ENCODE assay signal across 16 cellular contexts in genomic region chr1:205582046-205582445, GRCh38. TPM values are rescaled to one million over a fixed set of nuclear protein-coding genes. Genes with fewer than 3 reads are reported as not detected.
DNase-seq lines count a peak whose midpoint lies in the region; ATAC-seq and TF ChIP-seq lines count a peak whose summit lies in the region.
"Had no signal": no experiment of that assay in that cellular context is flagged by ENCODE, and none has a peak within 500 bp of the region (broad histone marks: within the 10 kb centered on the region; RNA-seq: fewer than 3 reads in every experiment).

No MANE protein-coding gene starts in this region.

- H3K27ac Mint-ChIP-seq in activated CD8-positive, alpha-beta T cell treated with anti-CD3 and anti-CD28 coated beads, Interleukin-2, amount 10 ng/mL, durations not matched to agents 7 days and 5 days = peak overlapping the region; percentile 70
- no peak overlapping the region for H3K27ac Mint-ChIP-seq in activated CD8-positive, alpha-beta T cell treated with anti-CD3 and anti-CD28 coated beads for 36 hours
- no peak overlapping the region for H3K27ac Mint-ChIP-seq in activated B cell treated with CpG ODN at 0.5 μM for 24 hours
- peak overlapping the region; percentile 60 for H3K27ac Mint-ChIP-seq in stimulated activated effector memory CD8-positive, alpha-beta T cell treated with anti-CD3 and anti-CD28 coated beads, Interleukin-12 subunit alpha, Interleukin-12 subunit beta, amount 100 ng/mL, for 72 hours
- H3K27ac Mint-ChIP-seq: activated CD4-positive, alpha-beta T cell treated with anti-CD3 and anti-CD28 coated beads for 36 hours; CD14-positive monocyte; HFFc6 had no signal

- CTCF ChIA-PET in activated CD8-positive, alpha-beta T cell treated with anti-CD3 and anti-CD28 coated beads, Interleukin-2, amount 10 ng/mL, durations not matched to agents 7 days and 5 days (lab: Charles Lee) = interaction anchor here (1.0 to 2.5 kb wide), 3 partner anchors 10 to 77 kb away, joined by 3 to 21 read pairs (median 19); no protein-coding TSS in a partner anchor
- CTCF ChIA-PET in activated CD8-positive, alpha-beta T cell treated with anti-CD3 and anti-CD28 coated beads for 36 hours (lab: Charles Lee) = interaction anchor here (2.0 to 2.1 kb wide), 4 partner anchors 10 to 75 kb away, joined by 7 to 12 read pairs (median 10); partner anchors contain the start of gene ELK4
- CTCF ChIA-PET in activated B cell treated with CpG ODN at 0.5 μM for 24 hours (lab: Charles Lee) = interaction anchor here (1.2 kb wide), 1 partner anchor 9 kb away, joined by 3 read pairs; no protein-coding TSS in a partner anchor

- POLR2A ChIA-PET in activated CD8-positive, alpha-beta T cell treated with anti-CD3 and anti-CD28 coated beads, Interleukin-2, amount 10 ng/mL, durations not matched to agents 7 days and 5 days (lab: Charles Lee) = interaction anchor here (0.9 to 1.0 kb wide), 2 partner anchors 10 to 50 kb away, joined by 3 read pairs; no protein-coding TSS in a partner anchor
- POLR2A ChIA-PET in activated CD8-positive, alpha-beta T cell treated with anti-CD3 and anti-CD28 coated beads for 36 hours (lab: Charles Lee) = interaction anchor here (1.3 kb wide), 1 partner anchor 51 kb away, joined by 5 read pairs; no protein-coding TSS in a partner anchor
- POLR2A ChIA-PET in activated B cell treated with CpG ODN at 0.5 μM for 24 hours (lab: Charles Lee) = no interaction called here

- H3K9me3 Mint-ChIP-seq in activated CD8-positive, alpha-beta T cell treated with anti-CD3 and anti-CD28 coated beads, Interleukin-2, amount 10 ng/mL, durations not matched to agents 7 days and 5 days (ENCODE audit: insufficient read depth) = no peaks in the 10 kb centered on the region
- no peaks in the 10 kb centered on the region for H3K9me3 Mint-ChIP-seq in activated CD8-positive, alpha-beta T cell treated with anti-CD3 and anti-CD28 coated beads for 36 hours
- H3K9me3 Mint-ChIP-seq in activated B cell treated with CpG ODN at 0.5 μM for 24 hours = no peaks in the 10 kb centered on the region
- no peaks in the 10 kb centered on the region for H3K9me3 Mint-ChIP-seq in stimulated activated effector memory CD8-positive, alpha-beta T cell treated with anti-CD3 and anti-CD28 coated beads, Interleukin-12 subunit alpha, Interleukin-12 subunit beta, amount 100 ng/mL, for 72 hours
- H3K9me3 Mint-ChIP-seq: CD14-positive monocyte, HFFc6 had no signal

- peak; percentile 9 for ATAC-seq in activated CD8-positive, alpha-beta T cell treated with anti-CD3 and anti-CD28 coated beads, Interleukin-2, amount 10 ng/mL, durations not matched to agents 7 days and 5 days
- no peak for ATAC-seq in activated CD8-positive, alpha-beta T cell treated with anti-CD3 and anti-CD28 coated beads for 36 hours
- ATAC-seq in activated B cell treated with CpG ODN at 0.5 μM for 24 hours (ENCODE audit: low read depth) (peak; percentile 18), left colon (peak; percentile 50), GM21786 (IDR thresholded peaks at IDR 0.05; ENCODE audit: unreplicated experiment) (no peak)
- no peak for ATAC-seq in stimulated activated effector memory CD8-positive, alpha-beta T cell treated with anti-CD3 and anti-CD28 coated beads, Interleukin-12 subunit alpha, Interleukin-12 subunit beta, amount 100 ng/mL, for 72 hours

- H3K4me1 Mint-ChIP-seq in activated CD8-positive, alpha-beta T cell treated with anti-CD3 and anti-CD28 coated beads, Interleukin-2, amount 10 ng/mL, durations not matched to agents 7 days and 5 days (ENCODE audit: low read depth) = peaks cover 18% of the 10 kb centered on the region
- H3K4me1 Mint-ChIP-seq in activated CD8-positive, alpha-beta T cell treated with anti-CD3 and anti-CD28 coated beads for 36 hours (ENCODE audit: low read depth) = peaks cover 12% of the 10 kb centered on the region
- H3K4me1 Mint-ChIP-seq in activated B cell treated with CpG ODN at 0.5 μM for 24 hours = peaks cover 33% of the 10 kb centered on the region
- H3K4me1 Mint-ChIP-seq in stimulated activated effector memory CD8-positive, alpha-beta T cell treated with anti-CD3 and anti-CD28 coated beads, Interleukin-12 subunit alpha, Interleukin-12 subunit beta, amount 100 ng/mL, for 72 hours = peaks cover 13% of the 10 kb centered on the region
- H3K4me1 Mint-ChIP-seq: CD14-positive monocyte had no signal

- no peak for TF ChIP-seq CTCF in activated CD8-positive, alpha-beta T cell treated with anti-CD3 and anti-CD28 coated beads for 36 hours (IDR thresholded peaks at IDR 0.05)
- no peak for TF ChIP-seq CTCF in activated B cell treated with CpG ODN at 0.5 μM for 24 hours (IDR thresholded peaks at IDR 0.05)

- intact Hi-C loops in activated CD8-positive, alpha-beta T cell treated with anti-CD3 and anti-CD28 coated beads for 36 hours (cut with micrococcal nuclease) = no loop called here
- intact Hi-C loops in activated B cell treated with CpG ODN at 0.5 μM for 24 hours (cut with micrococcal nuclease) (no loop called here), left colon (cut with DNase I, micrococcal nuclease) (no loop called here)

- H3K4me3 Mint-ChIP-seq in activated CD8-positive, alpha-beta T cell treated with anti-CD3 and anti-CD28 coated beads, Interleukin-2, amount 10 ng/mL, durations not matched to agents 7 days and 5 days = no peak overlapping the region
- no peak overlapping the region for H3K4me3 Mint-ChIP-seq in activated CD8-positive, alpha-beta T cell treated with anti-CD3 and anti-CD28 coated beads for 36 hours
- no peak overlapping the region for H3K4me3 Mint-ChIP-seq in activated B cell treated with CpG ODN at 0.5 μM for 24 hours
- no peak overlapping the region for H3K4me3 Mint-ChIP-seq in stimulated activated effector memory CD8-positive, alpha-beta T cell treated with anti-CD3 and anti-CD28 coated beads, Interleukin-12 subunit alpha, Interleukin-12 subunit beta, amount 100 ng/mL, for 72 hours
- H3K4me3 Mint-ChIP-seq: activated CD4-positive, alpha-beta T cell treated with anti-CD3 and anti-CD28 coated beads for 36 hours; CD14-positive monocyte; HFFc6 had no signal

- DNase-seq in activated CD8-positive, alpha-beta T cell treated with anti-CD3 and anti-CD28 coated beads, Interleukin-2, amount 10 ng/mL, durations not matched to agents 7 days and 5 days = no peak
- no peak for DNase-seq in activated CD8-positive, alpha-beta T cell treated with anti-CD3 and anti-CD28 coated beads for 36 hours
- DNase-seq in activated B cell treated with CpG ODN at 0.5 μM for 24 hours (no peak), left colon (no peak), OCI-M1 (lab: John Stamatoyannopoulos, UW) (no peak), NCI-H510A treated with DMSO at 0.1 percent for 48 hours (lab: John Stamatoyannopoulos, UW) (no peak)
- DNase-seq in stimulated activated effector memory CD8-positive, alpha-beta T cell treated with anti-CD3 and anti-CD28 coated beads, Interleukin-12 subunit alpha, Interleukin-12 subunit beta, amount 100 ng/mL, for 72 hours (ENCODE audit: low spot score in 2 of 2) = no peak
- DNase-seq: 8988T; activated CD4-positive, alpha-beta T cell treated with anti-CD3 and anti-CD28 coated beads for 36 hours; activated gamma-delta T cell treated with Interleukin-2 at 50 U/mL for 16 hours; HFFc6; NCI-H146; stimulated activated CD4-positive, alpha-beta T cell treated with anti-CD3 and anti-CD28 coated beads, Interleukin-4, amount 100 ng/mL, for 24 hours; T1000 had no signal

- no peaks in the 10 kb centered on the region for H3K36me3 Mint-ChIP-seq in activated CD8-positive, alpha-beta T cell treated with anti-CD3 and anti-CD28 coated beads, Interleukin-2, amount 10 ng/mL, durations not matched to agents 7 days and 5 days (ENCODE audit: low read depth)
- no peaks in the 10 kb centered on the region for H3K36me3 Mint-ChIP-seq in activated CD8-positive, alpha-beta T cell treated with anti-CD3 and anti-CD28 coated beads for 36 hours (ENCODE audit: low read depth)
- no peaks in the 10 kb centered on the region for H3K36me3 Mint-ChIP-seq in activated B cell treated with CpG ODN at 0.5 μM for 24 hours (ENCODE audit: low read depth)
- no peaks in the 10 kb centered on the region for H3K36me3 Mint-ChIP-seq in stimulated activated effector memory CD8-positive, alpha-beta T cell treated with anti-CD3 and anti-CD28 coated beads, Interleukin-12 subunit alpha, Interleukin-12 subunit beta, amount 100 ng/mL, for 72 hours
- H3K36me3 Mint-ChIP-seq: CD14-positive monocyte had no signal

- peaks cover 8% of the 10 kb centered on the region for H3K27me3 Mint-ChIP-seq in activated CD8-positive, alpha-beta T cell treated with anti-CD3 and anti-CD28 coated beads, Interleukin-2, amount 10 ng/mL, durations not matched to agents 7 days and 5 days (ENCODE audit: low read depth)
- peaks cover 4% of the 10 kb centered on the region for H3K27me3 Mint-ChIP-seq in activated CD8-positive, alpha-beta T cell treated with anti-CD3 and anti-CD28 coated beads for 36 hours
- peaks cover 5% of the 10 kb centered on the region for H3K27me3 Mint-ChIP-seq in activated B cell treated with CpG ODN at 0.5 μM for 24 hours

RNA-seq across cellular contexts. Expression of gene ELK4, which starts 49.8 kb away (rescaled TPM):
- total RNA-seq in activated CD8-positive, alpha-beta T cell treated with anti-CD3 and anti-CD28 coated beads, Interleukin-2, amount 10 ng/mL, durations not matched to agents 7 days and 5 days = 10 to 100 TPM; 95.2 to 97.5 TPM
- total RNA-seq in activated CD8-positive, alpha-beta T cell treated with anti-CD3 and anti-CD28 coated beads for 36 hours = 10 to 100 TPM; 61.5 to 62.1 TPM
- 130 and 141 TPM in 2 replicates for total RNA-seq in activated B cell treated with CpG ODN at 0.5 μM for 24 hours
- 10 to 100 TPM; 37.4 to 39.5 TPM for total RNA-seq in left colon

Comparison
In these comparisons a context has a peak if more than half of its experiments do, and no peak if none do; other contexts are left out.
1. ATAC-seq: peak in activated CD8-positive, alpha-beta T cell treated with anti-CD3 and anti-CD28 coated beads, Interleukin-2, amount 10 ng/mL, durations not matched to agents 7 days and 5 days (single experiment), activated B cell treated with CpG ODN at 0.5 μM for 24 hours (single experiment) and left colon (single experiment); none in activated CD8-positive, alpha-beta T cell treated with anti-CD3 and anti-CD28 coated beads for 36 hours (single experiment), stimulated activated effector memory CD8-positive, alpha-beta T cell treated with anti-CD3 and anti-CD28 coated beads, Interleukin-12 subunit alpha, Interleukin-12 subunit beta, amount 100 ng/mL, for 72 hours (single experiment) and GM21786 (single experiment).
2. H3K27ac Mint-ChIP-seq: peak in activated CD8-positive, alpha-beta T cell treated with anti-CD3 and anti-CD28 coated beads, Interleukin-2, amount 10 ng/mL, durations not matched to agents 7 days and 5 days (single experiment) and stimulated activated effector memory CD8-positive, alpha-beta T cell treated with anti-CD3 and anti-CD28 coated beads, Interleukin-12 subunit alpha, Interleukin-12 subunit beta, amount 100 ng/mL, for 72 hours (single experiment); none in activated CD8-positive, alpha-beta T cell treated with anti-CD3 and anti-CD28 coated beads for 36 hours (single experiment) and activated B cell treated with CpG ODN at 0.5 μM for 24 hours (single experiment).